ENCODE assay signal across 12 cellular contexts in the genomic region with DNA sequence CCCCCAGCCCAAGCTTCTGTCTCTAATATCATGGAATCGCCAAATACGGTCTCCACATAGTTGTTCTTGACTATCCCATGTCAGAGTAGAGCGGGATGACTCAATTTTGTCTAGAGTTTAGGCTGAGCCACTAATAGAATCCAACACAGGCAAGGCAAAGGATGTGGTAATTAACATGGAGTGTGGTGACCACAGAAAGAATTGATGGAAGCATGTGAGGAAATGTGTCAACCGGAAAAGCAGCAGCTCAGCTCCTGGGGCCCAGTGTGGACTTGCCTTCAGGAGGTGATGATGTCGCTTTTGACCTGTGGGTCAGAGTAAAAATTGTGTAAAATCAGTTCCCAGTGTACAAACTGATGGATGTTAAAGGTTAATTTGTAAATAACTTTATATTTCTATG.
DNase-seq lines count a peak whose midpoint lies in the region; ATAC-seq and TF ChIP-seq lines count a peak whose summit lies in the region.
"Had no signal": no experiment of that assay in that cellular context is flagged by ENCODE, and none has a peak within 500 bp of the region (broad histone marks: within the 10 kb centered on the region; RNA-seq: fewer than 3 reads in every experiment).

No MANE protein-coding gene starts in this region.

- TF ChIP-seq CTCF in HFF-Myc (IDR thresholded peaks at IDR 0.05; ENCODE audit: low read depth, low read length, missing control alignments) (no peak), smooth muscle cell (IDR thresholded peaks at IDR 0.05; ENCODE audit: borderline replicate concordance, insufficient read depth, poor library complexity, severe bottlenecking) (no peak)

- no peak overlapping the region for H3K9ac ChIP-seq in smooth muscle cell (ENCODE audit: low read depth)

- WGBS in smooth muscle cell (ENCODE audit: low lambda C conversion rate), result 33% methylated on average over 5 of the region's 5 CpGs

- no peak overlapping the region for H2AFZ ChIP-seq in smooth muscle cell (ENCODE audit: low read depth)

- H3F3A ChIP-seq in smooth muscle cell (ENCODE audit: low read depth), result no peaks in the 10 kb centered on the region

- H3K9me3 ChIP-seq in smooth muscle cell (replicated peaks; ENCODE audit: low read depth), result no peaks in the 10 kb centered on the region
- H3K9me3 ChIP-seq: gastrocnemius medialis had no signal

- ATAC-seq in SK-N-SH treated with all-trans-retinoic acid at 6 μM for 48 hours (peak; percentile 78), HG02870 (IDR thresholded peaks at IDR 0.05; ENCODE audit: unreplicated experiment) (no peak), HG03439 (IDR thresholded peaks at IDR 0.05; ENCODE audit: unreplicated experiment) (no peak)
- ATAC-seq: HCT116 had no signal

- H3K4me3 ChIP-seq in HFF-Myc (replicated peaks; ENCODE audit: low read depth, low read length), result no peak overlapping the region
- no peak overlapping the region for H3K4me3 ChIP-seq in smooth muscle cell
- H3K4me3 ChIP-seq: gastrocnemius medialis had no signal

- H3K27ac ChIP-seq in smooth muscle cell (ENCODE audit: low read depth), result peak overlapping the region; percentile 66
- H3K27ac ChIP-seq: gastrocnemius medialis had no signal

- H3K27me3 ChIP-seq in smooth muscle cell (ENCODE audit: low read depth), result no peaks in the 10 kb centered on the region
- H3K27me3 ChIP-seq: gastrocnemius medialis had no signal

- H3K4me1 ChIP-seq in smooth muscle cell (ENCODE audit: low read depth), result peaks cover 3% of the 10 kb centered on the region

- H3K4me2 ChIP-seq in smooth muscle cell, result no peak overlapping the region

- H4K20me1 ChIP-seq in smooth muscle cell (ENCODE audit: low read depth), result no peaks in the 10 kb centered on the region

- no peaks in the 10 kb centered on the region for H3K36me3 ChIP-seq in smooth muscle cell (ENCODE audit: low read depth)
- H3K36me3 ChIP-seq: gastrocnemius medialis had no signal

- no peaks in the 10 kb centered on the region for H3K79me2 ChIP-seq in smooth muscle cell (ENCODE audit: low read depth)

- DNase-seq in HFF-Myc (ENCODE audit: extremely low read depth, low read depth) (peak; percentile 85), fibroblast of the conjunctiva (ENCODE audit: low read depth) (peak; percentile 34), smooth muscle cell (lab: John Stamatoyannopoulos, UW; ENCODE audit: unreplicated experiment) (no peak), iPS-NIHi11 (ENCODE audit: low spot score) (no peak), NCI-H510A treated with DMSO at 0.1 percent for 48 hours (lab: John Stamatoyannopoulos, UW) (no peak)
- DNase-seq: activated naive CD8-positive, alpha-beta T cell treated with anti-CD3 and anti-CD28 coated beads for 36 hours; gastrocnemius medialis; NCI-H2171 had no signal

TF ChIP-seq in SK-N-SH treated with all-trans-retinoic acid at 6 μM for 48 hours, 23 proteins besides CTCF, POLR2A, EP300 and RAD21:
- no peak for TF ChIP-seq POU6F1 (CRISPR knock-in tag; IDR thresholded peaks at IDR 0.05; ENCODE audit: borderline replicate concordance, low read depth)
- no peak for TF ChIP-seq ARNTL (CRISPR knock-in tag; IDR thresholded peaks at IDR 0.05; ENCODE audit: borderline replicate concordance, low read depth)
- no peak for TF ChIP-seq ZFP30 (CRISPR knock-in tag; IDR thresholded peaks at IDR 0.05)

Comparison
In these comparisons a context has a peak if more than half of its experiments do, and no peak if none do; other contexts are left out.
1. DNase-seq: peak in HFF-Myc (single experiment) and fibroblast of the conjunctiva (single experiment); none in smooth muscle cell (single experiment), iPS-NIHi11 (single experiment) and NCI-H510A treated with DMSO at 0.1 percent for 48 hours (single experiment).